ENCODE assay signal across 8 cellular contexts in the genomic region with DNA sequence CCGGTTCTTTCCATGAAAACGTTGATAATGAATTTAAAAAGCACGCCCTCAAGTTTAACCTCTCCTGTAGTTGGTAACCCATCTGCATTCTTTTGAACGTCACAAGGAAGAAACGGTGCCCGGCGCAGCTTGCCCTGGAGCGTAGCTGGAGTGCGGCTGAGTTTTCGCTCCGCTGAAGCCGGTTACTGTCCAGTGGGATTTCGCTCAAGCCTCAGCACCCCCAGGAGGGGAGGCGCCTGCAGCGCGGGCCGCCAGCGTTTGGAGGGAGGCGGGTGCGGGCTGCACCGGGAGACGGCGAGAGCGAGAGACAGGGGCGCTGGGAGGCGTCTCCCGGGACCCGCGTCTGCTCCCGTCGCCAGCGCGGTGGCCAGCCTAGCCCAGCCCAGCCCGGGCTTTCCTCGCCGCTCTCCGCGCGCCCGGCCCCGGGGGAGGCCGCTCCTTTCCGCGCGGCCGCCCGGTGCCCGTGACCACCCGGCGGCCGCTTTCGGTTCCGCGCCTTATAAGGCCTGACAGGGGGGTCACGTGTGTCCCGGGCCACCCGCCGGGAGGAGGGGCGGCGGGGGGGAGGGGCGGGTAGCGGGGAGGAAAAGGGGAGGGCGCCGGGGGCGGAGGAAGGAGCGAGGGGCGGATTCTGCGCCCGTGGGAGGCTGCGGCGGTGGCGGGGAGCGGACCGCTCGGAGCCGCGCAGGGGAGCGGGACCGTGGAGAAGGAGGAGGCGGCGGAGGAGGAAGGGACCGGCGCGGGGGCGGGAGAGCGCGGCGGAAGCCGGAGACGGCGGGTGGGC. TPM values are rescaled to one million over a fixed set of nuclear protein-coding genes. Genes with fewer than 3 reads are reported as not detected.
DNase-seq lines count a peak whose midpoint lies in the region; ATAC-seq and TF ChIP-seq lines count a peak whose summit lies in the region.

No MANE protein-coding gene starts in this region.

- H3K9me3 ChIP-seq in IMR-90 (ENCODE audit: control insufficient read depth, insufficient read depth, low read length) (no peaks in the 10 kb centered on the region), RWPE2 (ENCODE audit: severe bottlenecking) (no peaks in the 10 kb centered on the region), neuronal stem cell (replicated peaks in 1 of 2; ENCODE audit: control insufficient read depth in 2 of 2, insufficient read depth in 1 of 2, low read depth in 1 of 2, low read length in 2 of 2) (peaks cover 0 to 11% of the 10 kb centered on the region in 2 donors), subcutaneous abdominal adipose tissue (ENCODE audit: control insufficient read depth in 5 of 5, low read length in 5 of 5) (peaks cover 0 to 3% (median 0%) of the 10 kb centered on the region in 5 donors)

- H3K9me1 ChIP-seq in IMR-90 (ENCODE audit: insufficient read depth, low read length), result peaks cover 4% of the 10 kb centered on the region; the same call in 1 of the 2 replicates

- H2AK5ac ChIP-seq in IMR-90 (ENCODE audit: low read depth, low read length) (peak overlapping the region; percentile 18; the same call in 1 of the 2 replicates), neuronal stem cell (ENCODE audit: low read depth, low read length) (no peak overlapping the region)

- POLR2A ChIA-PET in IMR-90 (lab: Charles Lee; ENCODE audit: unreplicated experiment), result interaction anchor here (0.6 kb wide), 1 partner anchor 90 kb away, joined by 8 read pairs; no protein-coding TSS in a partner anchor

- H3K27me3 ChIP-seq in IMR-90 (ENCODE audit: control insufficient read depth, insufficient read depth, low read length) (no peaks in the 10 kb centered on the region), RWPE2 (ENCODE audit: insufficient read depth, poor library complexity, severe bottlenecking) (no peaks in the 10 kb centered on the region), neuronal stem cell (ENCODE audit: control insufficient read depth in 3 of 3, insufficient read depth in 3 of 3, low read depth in 1 of 3, low read length in 3 of 3) (peaks cover 0 to 13% (median 8%) of the 10 kb centered on the region in 3 experiments), subcutaneous abdominal adipose tissue (ENCODE audit: control insufficient read depth in 5 of 5, insufficient read depth in 4 of 5, low read length in 5 of 5) (peaks cover 0 to 5% (median 0%) of the 10 kb centered on the region in 5 donors)

- H4K20me1 ChIP-seq in IMR-90 (ENCODE audit: insufficient read depth, low read length), result 0 out of 2 replicates have a peak, but pooled peaks cover 8% of the 10 kb centered on the region

- no peaks in the 10 kb centered on the region for H3K36me3 ChIP-seq in IMR-90 (ENCODE audit: control insufficient read depth, insufficient read depth, low read length)
- H3K36me3 ChIP-seq in RWPE2 (ENCODE audit: low read depth), result no peaks in the 10 kb centered on the region
- H3K36me3 ChIP-seq in neuronal stem cell (replicated peaks in 1 of 2; ENCODE audit: control insufficient read depth in 2 of 2, insufficient read depth in 2 of 2, low read length in 2 of 2), result no peaks in the 10 kb centered on the region
- no peaks in the 10 kb centered on the region for H3K36me3 ChIP-seq in subcutaneous abdominal adipose tissue (ENCODE audit: control insufficient read depth in 5 of 5, insufficient read depth in 5 of 5, low read length in 5 of 5)

- H3K4me2 ChIP-seq in IMR-90 (ENCODE audit: low read depth, low read length), result peak overlapping the region; percentile 90
- H3K4me2 ChIP-seq in neuronal stem cell (ENCODE audit: insufficient read depth, low read length, poor library complexity, severe bottlenecking), result peak overlapping the region; percentile 96

- H3K27ac ChIP-seq in IMR-90 (ENCODE audit: insufficient read depth, low read length) (peak overlapping the region; percentile 71), RWPE2 (ENCODE audit: poor library complexity, severe bottlenecking) (peak overlapping the region; percentile 85), neuronal stem cell (replicated peaks; ENCODE audit: low read length) (peak overlapping the region; percentile 62), subcutaneous abdominal adipose tissue (ENCODE audit: low read depth, low read length) (peak overlapping the region; percentile 70)

- no peak for TF ChIP-seq RAD21 in IMR-90 (IDR thresholded peaks at IDR 0.05; ENCODE audit: low read length)

- H3K23ac ChIP-seq in IMR-90 (ENCODE audit: low read depth, low read length) (peak overlapping the region; percentile 97), neuronal stem cell (ENCODE audit: low read depth, low read length, poor library complexity) (no peak overlapping the region)

- H3K9ac ChIP-seq in IMR-90 (ENCODE audit: low read depth, low read length) (peak overlapping the region; percentile 81), neuronal stem cell (ENCODE audit: low read depth, low read length, poor library complexity) (peak overlapping the region; percentile 88), subcutaneous abdominal adipose tissue (ENCODE audit: low read length in 5 of 5) (peak overlapping the region; percentile 52 to 91 (median 74))

- H3K18ac ChIP-seq in IMR-90 (ENCODE audit: low read depth, low read length), result peak overlapping the region; percentile 44
- H3K18ac ChIP-seq in neuronal stem cell (ENCODE audit: low read length), result peak overlapping the region; percentile 97

- peaks cover 14 to 24% of the 10 kb centered on the region in 2 experiments for H3K79me1 ChIP-seq in IMR-90 (ENCODE audit: low read depth in 1 of 2, low read length in 2 of 2)
- H3K79me1 ChIP-seq in neuronal stem cell (ENCODE audit: low read depth, low read length), result peaks cover 2% of the 10 kb centered on the region

- ATAC-seq in GM21529 (IDR thresholded peaks at IDR 0.05; ENCODE audit: unreplicated experiment) (peak; percentile 65), IMR-90 (ENCODE audit: low read depth) (peak; percentile 87), RWPE2 (ENCODE audit: low read depth) (peak; percentile 75)

- H2BK15ac ChIP-seq in IMR-90 (ENCODE audit: low read depth, low read length), result no peak overlapping the region
- no peak overlapping the region for H2BK15ac ChIP-seq in neuronal stem cell (ENCODE audit: low read length)

- peak overlapping the region; percentile 81 for H3K56ac ChIP-seq in IMR-90 (ENCODE audit: extremely low read depth, insufficient read depth, low read length)

- H3K4ac ChIP-seq in IMR-90 (ENCODE audit: low read depth, low read length), result peak overlapping the region; percentile 76
- H3K4ac ChIP-seq in neuronal stem cell (ENCODE audit: low read length), result no peak overlapping the region

- H2BK5ac ChIP-seq in IMR-90 (ENCODE audit: low read depth, low read length, poor library complexity, severe bottlenecking) (peak overlapping the region; percentile 93), neuronal stem cell (ENCODE audit: low read length) (no peak overlapping the region)

- H2AFZ ChIP-seq in IMR-90 (replicated peaks; ENCODE audit: low read length, poor library complexity), result peak overlapping the region; percentile 94
- peak overlapping the region; percentile 95 for H2AFZ ChIP-seq in neuronal stem cell (ENCODE audit: low read length)

- DNase-seq in DMS79 treated with DMSO at 0.1 percent for 48 hours (lab: John Stamatoyannopoulos, UW), result peak; percentile 64
- peak; percentile 86 for DNase-seq in IMR-90
- peak; percentile 85 for DNase-seq in RWPE2 (ENCODE audit: low spot score)
- DNase-seq in activated gamma-delta T cell treated with anti-CD3 and anti-CD28 coated beads, Interleukin-2, amount 50 U/mL, for 16 hours (ENCODE audit: low read depth), result peak; percentile 78
- peak; percentile 74 for DNase-seq in foreskin melanocyte
- peak; percentile 77 for DNase-seq in neuronal stem cell (ENCODE audit: low spot score)

- peak overlapping the region; percentile 85 for H3K14ac ChIP-seq in IMR-90 (replicated peaks; ENCODE audit: low read depth, low read length)
- H3K14ac ChIP-seq in neuronal stem cell (ENCODE audit: low read length), result peak overlapping the region; percentile 31

- WGBS in IMR-90 (ENCODE audit: extremely low coverage in 2 of 2, insufficient read length in 1 of 2), 2 experiments, result 0% methylated on average over 27 of the region's 91 CpGs; no CpG with 5 or more reads in 1 of the 2 experiments
- WGBS in neuronal stem cell (ENCODE audit: extremely low coverage in 2 of 2, insufficient read length in 2 of 2, insufficient replicate concordance in 1 of 2), 2 donors, result no CpG with 5 or more reads among the region's 91 CpGs

- H2BK20ac ChIP-seq in IMR-90 (ENCODE audit: low read depth, low read length), result peak overlapping the region; percentile 31

- BruUV-seq in IMR-90 (replicated peaks; lab: Mats Ljungman, UMichigan), result no TSS peak

- H2AK9ac ChIP-seq in IMR-90 (replicated peaks; ENCODE audit: low read depth, low read length, poor library complexity), result peak overlapping the region; percentile 89

- intact Hi-C loops in IMR-90 (cut with micrococcal nuclease), result loop anchor here (2.0 to 10.0 kb wide), 6 partner anchors 39 to 628 kb away; a partner anchor contains a TSS

- H4K5ac ChIP-seq in IMR-90 (ENCODE audit: low read depth, low read length), result 0 out of 2 replicates have a peak overlapping the region, but pooled peaks have one; percentile 9

- TF ChIP-seq CTCF in IMR-90 (conservative IDR thresholded peaks at IDR 0.05; ENCODE audit: low read depth, low read length) (0 out of 2 replicates have a peak, but pooled peaks have one; percentile 10), RWPE2 (IDR thresholded peaks at IDR 0.05; ENCODE audit: poor library complexity, severe bottlenecking) (peak; percentile 9)

- in situ Hi-C loops in IMR-90 (cut with MboI; ENCODE audit: low sequenced_read_pairs), result loop anchor here (10.0 kb wide), 2 partner anchors 75 to 375 kb away; a partner anchor contains a TSS

- H3K4me3 ChIP-seq in IMR-90 (ENCODE audit: insufficient read depth, low read depth, low read length) (peak overlapping the region; percentile 95), RWPE2 (ENCODE audit: severe bottlenecking) (peak overlapping the region; percentile 87), neuronal stem cell (ENCODE audit: low read length in 2 of 2) (peak overlapping the region; percentile 93 to 96), subcutaneous abdominal adipose tissue (ENCODE audit: low read depth in 1 of 5, low read length in 5 of 5) (peak overlapping the region; percentile 82 to 92 (median 87))

- H3K4me1 ChIP-seq in IMR-90 (ENCODE audit: control insufficient read depth, insufficient read depth, low read length) (peaks cover 8% of the 10 kb centered on the region), RWPE2 (ENCODE audit: insufficient read depth, poor library complexity, severe bottlenecking) (peaks cover 4% of the 10 kb centered on the region), neuronal stem cell (ENCODE audit: control insufficient read depth in 2 of 2, insufficient read depth in 1 of 2, low read depth in 1 of 2, low read length in 2 of 2) (peaks cover 0 to 5% of the 10 kb centered on the region in 2 donors), subcutaneous abdominal adipose tissue (ENCODE audit: control insufficient read depth in 5 of 5, insufficient read depth in 5 of 5, low read length in 5 of 5) (peaks cover 4 to 23% (median 21%) of the 10 kb centered on the region in 5 donors)

- H2BK12ac ChIP-seq in neuronal stem cell (ENCODE audit: low read length), result no peak overlapping the region

- H4K8ac ChIP-seq in IMR-90 (ENCODE audit: low read depth in 2 of 2, low read length in 2 of 2), result peak overlapping the region in 1 of 2 experiments; percentile 43; a peak in 2 of 4 replicates
- H4K8ac ChIP-seq in neuronal stem cell (ENCODE audit: low read depth, low read length), result no peak overlapping the region

- peak overlapping the region; percentile 78; the same call in 1 of the 2 replicates for H2BK120ac ChIP-seq in IMR-90 (ENCODE audit: low read depth, low read length)
- no peak overlapping the region for H2BK120ac ChIP-seq in neuronal stem cell (ENCODE audit: low read depth, low read length)

- dilution Hi-C loops in IMR-90 (cut with HindIII; ENCODE audit: low sequenced_read_pairs, unreplicated experiment), result no loop called here

- peak; percentile 96 for TF ChIP-seq POLR2A in IMR-90 (IDR thresholded peaks at IDR 0.05; ENCODE audit: low read depth, low read length)

- CTCF ChIA-PET in IMR-90 (lab: Yijun Ruan, JAX), result interaction anchor here (1.0 kb wide), 1 partner anchor 372 kb away, joined by 4 read pairs; no protein-coding TSS in a partner anchor

- H4K91ac ChIP-seq in IMR-90 (ENCODE audit: insufficient read depth, low read depth, low read length) (peak overlapping the region; percentile 4; the same call in 1 of the 2 replicates), neuronal stem cell (ENCODE audit: low read depth, low read length, poor library complexity) (no peak overlapping the region)

RNA-seq across cellular contexts. Expression of a gene that starts 8.3 kb away (rescaled TPM):
- total RNA-seq in IMR-90 (2012; rRNA removed), result 9.7 and 13.4 TPM in 2 replicates
- polyA plus RNA-seq in IMR-90 (2012; rRNA removed), result 1.6 and 2.0 TPM in 2 replicates
- polyA plus RNA-seq in IMR-90 (2012; cell fraction: cytosol; rRNA removed), result 0.21 and 0.30 TPM in 2 replicates
- polyA plus RNA-seq in IMR-90 (2012; cell fraction: nucleus; rRNA removed; ENCODE audit: low replicate concordance), result 1.1 and 6.6 TPM in 2 replicates
- polyA plus RNA-seq in neuronal stem cell (2013, experiment 1 of 2), result 2.9 TPM
- 3.1 TPM for polyA plus RNA-seq in neuronal stem cell (2013, experiment 2 of 2)

Comparison
In these comparisons a context has a peak if more than half of its experiments do, and no peak if none do; other contexts are left out.
1. Peak in every context shown above with its lines: DNase-seq, ATAC-seq, H3K4me3 ChIP-seq and H3K27ac ChIP-seq.